In the genomic region with DNA sequence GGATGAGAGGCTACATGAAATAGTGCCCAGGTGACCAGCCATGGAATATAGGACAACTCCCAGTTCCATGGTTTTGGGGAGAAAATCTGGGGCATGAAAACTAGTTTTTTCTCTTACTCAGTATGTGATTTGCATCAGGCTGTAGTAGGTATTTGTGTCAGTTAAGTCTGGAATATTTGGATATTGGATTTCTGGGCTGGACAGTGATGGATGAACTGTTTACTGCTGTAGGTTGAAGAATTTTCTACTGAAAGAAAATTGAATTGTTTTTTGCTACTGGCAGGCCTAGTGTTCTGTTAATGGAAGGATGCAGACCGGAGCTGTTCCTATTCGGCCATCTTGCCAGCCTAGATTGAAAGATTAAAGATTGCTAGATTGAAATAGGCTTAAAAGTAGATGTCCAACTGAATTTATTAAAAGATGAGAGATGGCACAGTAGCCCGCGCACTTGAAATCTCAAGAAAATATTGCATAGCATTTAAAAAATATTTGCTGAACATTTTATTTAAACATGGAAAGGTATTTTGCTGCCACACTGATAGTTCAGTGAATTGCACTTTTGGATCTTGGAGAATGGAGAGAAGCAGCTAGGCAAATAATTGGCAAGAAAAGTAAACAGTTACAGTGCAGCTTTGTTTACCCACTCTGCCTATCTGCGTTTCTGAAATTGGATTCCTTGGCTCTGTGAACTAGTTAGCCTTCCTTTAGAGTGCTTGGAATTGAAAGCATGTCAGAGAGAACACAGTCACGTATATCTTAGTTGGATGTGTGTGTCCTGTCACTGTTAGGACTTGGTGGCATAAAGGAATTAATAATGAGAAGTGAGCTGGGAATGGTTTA, we compare ENCODE assay signal across 1 cellular context.
TF ChIP-seq lines count a peak whose summit lies in the region.

No MANE protein-coding gene starts in this region.

TF ChIP-seq in HepG2, 621 proteins besides CTCF, POLR2A, EP300 and RAD21 (continued from another document and continues in another):
- TF ChIP-seq, protein P1, sequence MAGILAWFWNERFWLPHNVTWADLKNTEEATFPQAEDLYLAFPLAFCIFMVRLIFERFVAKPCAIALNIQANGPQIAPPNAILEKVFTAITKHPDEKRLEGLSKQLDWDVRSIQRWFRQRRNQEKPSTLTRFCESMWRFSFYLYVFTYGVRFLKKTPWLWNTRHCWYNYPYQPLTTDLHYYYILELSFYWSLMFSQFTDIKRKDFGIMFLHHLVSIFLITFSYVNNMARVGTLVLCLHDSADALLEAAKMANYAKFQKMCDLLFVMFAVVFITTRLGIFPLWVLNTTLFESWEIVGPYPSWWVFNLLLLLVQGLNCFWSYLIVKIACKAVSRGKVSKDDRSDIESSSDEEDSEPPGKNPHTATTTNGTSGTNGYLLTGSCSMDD (CRISPR knock-in tag; IDR thresholded peaks at IDR 0.05), result no peak
- TF ChIP-seq KLF9 (CRISPR knock-in tag; IDR thresholded peaks at IDR 0.05; ENCODE audit: low read depth), result 0 out of 2 replicates have a peak, but pooled peaks have one; percentile 48
- peak; percentile 86 for TF ChIP-seq ZNF761 (CRISPR knock-in tag; conservative IDR thresholded peaks at IDR 0.05)
- TF ChIP-seq FOXM1 (CRISPR knock-in tag; IDR thresholded peaks at IDR 0.05), result no peak
- no peak; the same call in 1 of the 2 replicates for TF ChIP-seq MTA1 (CRISPR knock-in tag; IDR thresholded peaks at IDR 0.05; ENCODE audit: borderline replicate concordance)
- no peak for TF ChIP-seq ZNF816 (CRISPR knock-in tag; IDR thresholded peaks at IDR 0.05; ENCODE audit: borderline replicate concordance)
- peak; percentile 92 for TF ChIP-seq ELF3 (CRISPR knock-in tag; IDR thresholded peaks at IDR 0.05)
- peak; percentile 91; the same call in 1 of the 2 replicates for TF ChIP-seq ZBTB20 (CRISPR knock-in tag; IDR thresholded peaks at IDR 0.05; ENCODE audit: borderline replicate concordance, low read depth)
- peak; percentile 95 for TF ChIP-seq NFIC (IDR thresholded peaks at IDR 0.05; ENCODE audit: low read length)
- TF ChIP-seq, protein P2, sequence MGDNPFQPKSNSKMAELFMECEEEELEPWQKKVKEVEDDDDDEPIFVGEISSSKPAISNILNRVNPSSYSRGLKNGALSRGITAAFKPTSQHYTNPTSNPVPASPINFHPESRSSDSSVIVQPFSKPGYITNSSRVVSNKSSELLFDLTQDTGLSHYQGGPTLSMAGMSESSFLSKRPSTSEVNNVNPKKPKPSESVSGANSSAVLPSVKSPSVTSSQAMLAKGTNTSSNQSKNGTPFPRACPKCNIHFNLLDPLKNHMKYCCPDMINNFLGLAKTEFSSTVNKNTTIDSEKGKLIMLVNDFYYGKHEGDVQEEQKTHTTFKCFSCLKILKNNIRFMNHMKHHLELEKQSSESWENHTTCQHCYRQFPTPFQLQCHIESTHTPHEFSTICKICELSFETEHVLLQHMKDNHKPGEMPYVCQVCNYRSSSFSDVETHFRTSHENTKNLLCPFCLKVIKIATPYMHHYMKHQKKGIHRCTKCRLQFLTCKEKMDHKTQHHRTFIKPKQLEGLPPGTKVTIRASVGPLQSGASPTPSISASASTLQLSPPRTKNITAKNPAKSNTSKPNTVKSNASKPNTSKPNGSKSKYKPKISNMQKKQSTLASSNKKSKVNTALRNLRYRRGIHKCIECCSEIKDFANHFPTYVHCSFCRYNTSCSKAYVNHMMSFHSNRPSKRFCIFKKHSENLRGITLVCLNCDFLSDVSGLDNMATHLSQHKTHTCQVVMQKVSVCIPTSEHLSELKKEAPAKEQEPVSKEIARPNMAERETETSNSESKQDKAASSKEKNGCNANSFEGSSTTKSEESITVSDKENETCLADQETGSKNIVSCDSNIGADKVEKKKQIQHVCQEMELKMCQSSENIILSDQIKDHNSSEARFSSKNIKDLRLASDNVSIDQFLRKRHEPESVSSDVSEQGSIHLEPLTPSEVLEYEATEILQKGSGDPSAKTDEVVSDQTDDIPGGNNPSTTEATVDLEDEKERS (CRISPR knock-in tag; IDR thresholded peaks at IDR 0.05), result peak; percentile 85; the same call in 1 of the 2 replicates
- TF ChIP-seq, protein P3, sequence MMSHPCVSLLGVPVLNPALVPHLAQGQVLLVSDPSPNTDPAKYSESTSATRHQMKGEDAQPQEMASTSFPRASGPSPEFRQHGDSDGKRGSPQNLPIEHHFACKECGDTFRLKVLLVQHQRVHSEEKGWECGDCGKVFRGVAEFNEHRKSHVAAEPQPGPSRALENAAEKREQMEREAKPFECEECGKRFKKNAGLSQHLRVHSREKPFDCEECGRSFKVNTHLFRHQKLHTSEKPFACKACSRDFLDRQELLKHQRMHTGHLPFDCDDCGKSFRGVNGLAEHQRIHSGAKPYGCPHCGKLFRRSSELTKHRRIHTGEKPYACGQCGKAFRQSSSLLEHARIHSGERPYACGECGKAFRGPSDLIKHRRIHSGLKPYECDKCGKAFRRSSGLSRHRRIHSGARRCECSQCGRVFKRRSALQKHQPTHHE (CRISPR knock-in tag; IDR thresholded peaks at IDR 0.05; ENCODE audit: borderline replicate concordance), result 0 out of 2 replicates have a peak, but pooled peaks have one; percentile 34
- no peak for TF ChIP-seq EEA1 (CRISPR knock-in tag; IDR thresholded peaks at IDR 0.05; ENCODE audit: borderline replicate concordance)
- TF ChIP-seq, protein P4, sequence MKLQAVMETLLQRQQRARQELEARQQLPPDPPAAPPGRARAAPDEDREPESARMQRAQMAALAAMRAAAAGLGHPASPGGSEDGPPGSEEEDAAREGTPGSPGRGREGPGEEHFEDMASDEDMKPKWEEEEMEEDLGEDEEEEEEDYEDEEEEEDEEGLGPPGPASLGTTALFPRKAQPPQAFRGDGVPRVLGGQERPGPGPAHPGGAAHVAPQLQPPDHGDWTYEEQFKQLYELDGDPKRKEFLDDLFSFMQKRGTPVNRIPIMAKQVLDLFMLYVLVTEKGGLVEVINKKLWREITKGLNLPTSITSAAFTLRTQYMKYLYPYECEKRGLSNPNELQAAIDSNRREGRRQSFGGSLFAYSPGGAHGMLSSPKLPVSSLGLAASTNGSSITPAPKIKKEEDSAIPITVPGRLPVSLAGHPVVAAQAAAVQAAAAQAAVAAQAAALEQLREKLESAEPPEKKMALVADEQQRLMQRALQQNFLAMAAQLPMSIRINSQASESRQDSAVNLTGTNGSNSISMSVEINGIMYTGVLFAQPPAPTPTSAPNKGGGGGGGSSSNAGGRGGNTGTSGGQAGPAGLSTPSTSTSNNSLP (IDR thresholded peaks at IDR 0.05; ENCODE audit: low read depth, low read length), result peak; percentile 95
- TF ChIP-seq NKX3-1 (CRISPR knock-in tag; IDR thresholded peaks at IDR 0.05), result peak; percentile 96
- TF ChIP-seq, protein P5, sequence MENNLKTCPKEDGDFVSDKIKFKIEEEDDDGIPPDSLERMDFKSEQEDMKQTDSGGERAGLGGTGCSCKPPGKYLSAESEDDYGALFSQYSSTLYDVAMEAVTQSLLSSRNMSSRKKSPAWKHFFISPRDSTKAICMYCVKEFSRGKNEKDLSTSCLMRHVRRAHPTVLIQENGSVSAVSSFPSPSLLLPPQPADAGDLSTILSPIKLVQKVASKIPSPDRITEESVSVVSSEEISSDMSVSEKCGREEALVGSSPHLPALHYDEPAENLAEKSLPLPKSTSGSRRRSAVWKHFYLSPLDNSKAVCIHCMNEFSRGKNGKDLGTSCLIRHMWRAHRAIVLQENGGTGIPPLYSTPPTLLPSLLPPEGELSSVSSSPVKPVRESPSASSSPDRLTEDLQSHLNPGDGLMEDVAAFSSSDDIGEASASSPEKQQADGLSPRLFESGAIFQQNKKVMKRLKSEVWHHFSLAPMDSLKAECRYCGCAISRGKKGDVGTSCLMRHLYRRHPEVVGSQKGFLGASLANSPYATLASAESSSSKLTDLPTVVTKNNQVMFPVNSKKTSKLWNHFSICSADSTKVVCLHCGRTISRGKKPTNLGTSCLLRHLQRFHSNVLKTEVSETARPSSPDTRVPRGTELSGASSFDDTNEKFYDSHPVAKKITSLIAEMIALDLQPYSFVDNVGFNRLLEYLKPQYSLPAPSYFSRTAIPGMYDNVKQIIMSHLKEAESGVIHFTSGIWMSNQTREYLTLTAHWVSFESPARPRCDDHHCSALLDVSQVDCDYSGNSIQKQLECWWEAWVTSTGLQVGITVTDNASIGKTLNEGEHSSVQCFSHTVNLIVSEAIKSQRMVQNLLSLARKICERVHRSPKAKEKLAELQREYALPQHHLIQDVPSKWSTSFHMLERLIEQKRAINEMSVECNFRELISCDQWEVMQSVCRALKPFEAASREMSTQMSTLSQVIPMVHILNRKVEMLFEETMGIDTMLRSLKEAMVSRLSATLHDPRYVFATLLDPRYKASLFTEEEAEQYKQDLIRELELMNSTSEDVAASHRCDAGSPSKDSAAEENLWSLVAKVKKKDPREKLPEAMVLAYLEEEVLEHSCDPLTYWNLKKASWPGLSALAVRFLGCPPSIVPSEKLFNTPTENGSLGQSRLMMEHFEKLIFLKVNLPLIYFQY (CRISPR knock-in tag; IDR thresholded peaks at IDR 0.05; ENCODE audit: borderline replicate concordance), result peak; percentile 87; the same call in 1 of the 2 replicates
- TF ChIP-seq, protein P6, sequence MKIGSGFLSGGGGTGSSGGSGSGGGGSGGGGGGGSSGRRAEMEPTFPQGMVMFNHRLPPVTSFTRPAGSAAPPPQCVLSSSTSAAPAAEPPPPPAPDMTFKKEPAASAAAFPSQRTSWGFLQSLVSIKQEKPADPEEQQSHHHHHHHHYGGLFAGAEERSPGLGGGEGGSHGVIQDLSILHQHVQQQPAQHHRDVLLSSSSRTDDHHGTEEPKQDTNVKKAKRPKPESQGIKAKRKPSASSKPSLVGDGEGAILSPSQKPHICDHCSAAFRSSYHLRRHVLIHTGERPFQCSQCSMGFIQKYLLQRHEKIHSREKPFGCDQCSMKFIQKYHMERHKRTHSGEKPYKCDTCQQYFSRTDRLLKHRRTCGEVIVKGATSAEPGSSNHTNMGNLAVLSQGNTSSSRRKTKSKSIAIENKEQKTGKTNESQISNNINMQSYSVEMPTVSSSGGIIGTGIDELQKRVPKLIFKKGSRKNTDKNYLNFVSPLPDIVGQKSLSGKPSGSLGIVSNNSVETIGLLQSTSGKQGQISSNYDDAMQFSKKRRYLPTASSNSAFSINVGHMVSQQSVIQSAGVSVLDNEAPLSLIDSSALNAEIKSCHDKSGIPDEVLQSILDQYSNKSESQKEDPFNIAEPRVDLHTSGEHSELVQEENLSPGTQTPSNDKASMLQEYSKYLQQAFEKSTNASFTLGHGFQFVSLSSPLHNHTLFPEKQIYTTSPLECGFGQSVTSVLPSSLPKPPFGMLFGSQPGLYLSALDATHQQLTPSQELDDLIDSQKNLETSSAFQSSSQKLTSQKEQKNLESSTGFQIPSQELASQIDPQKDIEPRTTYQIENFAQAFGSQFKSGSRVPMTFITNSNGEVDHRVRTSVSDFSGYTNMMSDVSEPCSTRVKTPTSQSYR (CRISPR knock-in tag; IDR thresholded peaks at IDR 0.05; ENCODE audit: borderline replicate concordance), result peak; percentile 49; the same call in 1 of the 2 replicates
- TF ChIP-seq TARDBP (CRISPR knock-in tag; IDR thresholded peaks at IDR 0.05), result peak; percentile 97
- TF ChIP-seq NR2F6 (IDR thresholded peaks at IDR 0.05), result peak; percentile 70
- peak; percentile 75 for TF ChIP-seq NR2F6 (CRISPR knock-in tag; IDR thresholded peaks at IDR 0.05)
- TF ChIP-seq CBFB (CRISPR knock-in tag; IDR thresholded peaks at IDR 0.05), result peak; percentile 69
- TF ChIP-seq, protein P7, sequence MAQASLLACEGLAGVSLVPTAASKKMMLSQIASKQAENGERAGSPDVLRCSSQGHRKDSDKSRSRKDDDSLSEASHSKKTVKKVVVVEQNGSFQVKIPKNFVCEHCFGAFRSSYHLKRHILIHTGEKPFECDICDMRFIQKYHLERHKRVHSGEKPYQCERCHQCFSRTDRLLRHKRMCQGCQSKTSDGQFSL (CRISPR knock-in tag; IDR thresholded peaks at IDR 0.05), result no peak
- no peak for TF ChIP-seq SALL2 (CRISPR knock-in tag; IDR thresholded peaks at IDR 0.05)
- TF ChIP-seq HHEX (CRISPR knock-in tag; IDR thresholded peaks at IDR 0.05), result peak; percentile 95
- TF ChIP-seq CHCHD3 (CRISPR knock-in tag; IDR thresholded peaks at IDR 0.05), result no peak
- TF ChIP-seq, protein P8, sequence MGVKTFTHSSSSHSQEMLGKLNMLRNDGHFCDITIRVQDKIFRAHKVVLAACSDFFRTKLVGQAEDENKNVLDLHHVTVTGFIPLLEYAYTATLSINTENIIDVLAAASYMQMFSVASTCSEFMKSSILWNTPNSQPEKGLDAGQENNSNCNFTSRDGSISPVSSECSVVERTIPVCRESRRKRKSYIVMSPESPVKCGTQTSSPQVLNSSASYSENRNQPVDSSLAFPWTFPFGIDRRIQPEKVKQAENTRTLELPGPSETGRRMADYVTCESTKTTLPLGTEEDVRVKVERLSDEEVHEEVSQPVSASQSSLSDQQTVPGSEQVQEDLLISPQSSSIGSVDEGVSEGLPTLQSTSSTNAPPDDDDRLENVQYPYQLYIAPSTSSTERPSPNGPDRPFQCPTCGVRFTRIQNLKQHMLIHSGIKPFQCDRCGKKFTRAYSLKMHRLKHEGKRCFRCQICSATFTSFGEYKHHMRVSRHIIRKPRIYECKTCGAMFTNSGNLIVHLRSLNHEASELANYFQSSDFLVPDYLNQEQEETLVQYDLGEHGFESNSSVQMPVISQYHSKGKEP (CRISPR knock-in tag; IDR thresholded peaks at IDR 0.05), result no peak
- TF ChIP-seq KAT8 (CRISPR knock-in tag; IDR thresholded peaks at IDR 0.05), result peak; percentile 90
- peak; percentile 77 for TF ChIP-seq DNMT3B (CRISPR knock-in tag; conservative IDR thresholded peaks at IDR 0.05)
- no peak for TF ChIP-seq ATAD3A (CRISPR knock-in tag; IDR thresholded peaks at IDR 0.05)
- TF ChIP-seq PAX8 (CRISPR knock-in tag; IDR thresholded peaks at IDR 0.05; ENCODE audit: borderline replicate concordance), result no peak
- TF ChIP-seq, protein P9, sequence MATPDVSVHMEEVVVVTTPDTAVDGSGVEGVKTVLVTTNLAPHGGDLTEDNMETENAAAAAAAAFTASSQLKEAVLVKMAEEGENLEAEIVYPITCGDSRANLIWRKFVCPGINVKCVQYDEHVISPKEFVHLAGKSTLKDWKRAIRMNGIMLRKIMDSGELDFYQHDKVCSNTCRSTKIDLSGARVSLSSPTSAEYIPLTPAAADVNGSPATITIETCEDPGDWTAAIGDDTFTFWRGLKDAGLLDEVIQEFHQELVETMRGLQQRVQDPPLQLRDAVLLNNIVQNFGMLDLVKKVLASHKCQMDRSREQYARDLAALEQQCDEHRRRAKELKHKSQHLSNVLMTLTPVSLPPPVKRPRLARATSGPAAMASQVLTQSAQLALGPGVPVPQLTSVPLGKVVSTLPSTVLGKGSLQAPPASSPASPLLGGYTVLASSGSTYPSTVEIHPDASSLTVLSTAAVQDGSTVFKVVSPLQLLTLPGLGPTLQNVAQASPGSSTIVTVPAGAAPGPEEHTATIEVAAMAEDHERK (CRISPR knock-in tag; IDR thresholded peaks at IDR 0.05; ENCODE audit: low read depth), result no peak
- TF ChIP-seq IKZF1 (IDR thresholded peaks at IDR 0.05), result no peak
- peak; percentile 86 for TF ChIP-seq ZKSCAN1 (IDR thresholded peaks at IDR 0.05; ENCODE audit: low read length)
- no peak for TF ChIP-seq JUNB (CRISPR knock-in tag; IDR thresholded peaks at IDR 0.05; ENCODE audit: borderline replicate concordance)
- TF ChIP-seq SPEN (CRISPR knock-in tag; IDR thresholded peaks at IDR 0.05; ENCODE audit: low read depth), result peak; percentile 54
- TF ChIP-seq ZKSCAN8 (CRISPR knock-in tag; IDR thresholded peaks at IDR 0.05; ENCODE audit: borderline replicate concordance), result peak; percentile 93; the same call in 1 of the 2 replicates
- no peak for TF ChIP-seq ZFP82 (CRISPR knock-in tag; IDR thresholded peaks at IDR 0.05; ENCODE audit: borderline replicate concordance)
- peak; percentile 70; the same call in 1 of the 2 replicates for TF ChIP-seq ZBTB7B (CRISPR knock-in tag; IDR thresholded peaks at IDR 0.05)
- TF ChIP-seq ZNF775 (CRISPR knock-in tag; IDR thresholded peaks at IDR 0.05; ENCODE audit: borderline replicate concordance), result peak; percentile 100
- 0 out of 2 replicates have a peak, but pooled peaks have one; percentile 44 for TF ChIP-seq BRCA1 (CRISPR knock-in tag; IDR thresholded peaks at IDR 0.05)
- peak; percentile 92 for TF ChIP-seq FOXO1 (CRISPR knock-in tag; IDR thresholded peaks at IDR 0.05)
- peak; percentile 74; the same call in 1 of the 2 replicates for TF ChIP-seq NFKBIZ (CRISPR knock-in tag; IDR thresholded peaks at IDR 0.05)
- 0 out of 2 replicates have a peak, but pooled peaks have one; percentile 25 for TF ChIP-seq JUND (CRISPR knock-in tag; IDR thresholded peaks at IDR 0.05)
